In genomic region chr1:227886503-227886961, GRCh38 we compare ENCODE assay signal across 10 cellular contexts.
DNase-seq lines count a peak whose midpoint lies in the region; ATAC-seq, FAIRE-seq and TF ChIP-seq lines count a peak whose summit lies in the region.
"Had no signal": no experiment of that assay in that cellular context is flagged by ENCODE, and none has a peak within 500 bp of the region (broad histone marks: within the 10 kb centered on the region; RNA-seq: fewer than 3 reads in every experiment).

No MANE protein-coding gene starts in this region.

- H3K9me3 Mint-ChIP-seq in GM23338, result no peaks in the 10 kb centered on the region
- no peaks in the 10 kb centered on the region for H3K9me3 Mint-ChIP-seq in stimulated activated effector memory CD8-positive, alpha-beta T cell treated with anti-CD3 and anti-CD28 coated beads, Interleukin-12 subunit alpha, Interleukin-12 subunit beta, amount 100 ng/mL, for 72 hours
- H3K9me3 Mint-ChIP-seq in activated T-helper 2 cell treated with anti-CD3 and anti-CD28 coated beads, Interferon-gamma antibody, Interleukin-2, Interleukin-4, amounts not matched to agents 10 μg/mL and 5 μg/mL and 100 μg/mL, durations not matched to agents 14 hours and 24 hours and 36 hours, result no peaks in the 10 kb centered on the region

- peaks cover 8% of the 10 kb centered on the region for H3K4me1 Mint-ChIP-seq in GM23338
- peaks cover 15% of the 10 kb centered on the region for H3K4me1 Mint-ChIP-seq in stimulated activated effector memory CD8-positive, alpha-beta T cell treated with anti-CD3 and anti-CD28 coated beads, Interleukin-12 subunit alpha, Interleukin-12 subunit beta, amount 100 ng/mL, for 72 hours
- H3K4me1 Mint-ChIP-seq in activated T-helper 2 cell treated with anti-CD3 and anti-CD28 coated beads, Interferon-gamma antibody, Interleukin-2, Interleukin-4, amounts not matched to agents 10 μg/mL and 5 μg/mL and 100 μg/mL, durations not matched to agents 14 hours and 24 hours and 36 hours (ENCODE audit: low read depth), result peaks cover 5% of the 10 kb centered on the region

- H3K4me3 Mint-ChIP-seq in GM23338, result peak overlapping the region; percentile 55; the same call in 2 of the 3 replicates
- H3K4me3 Mint-ChIP-seq in stimulated activated effector memory CD8-positive, alpha-beta T cell treated with anti-CD3 and anti-CD28 coated beads, Interleukin-12 subunit alpha, Interleukin-12 subunit beta, amount 100 ng/mL, for 72 hours, result peak overlapping the region; percentile 47
- no peak overlapping the region for H3K4me3 Mint-ChIP-seq in activated T-helper 2 cell treated with anti-CD3 and anti-CD28 coated beads, Interferon-gamma antibody, Interleukin-2, Interleukin-4, amounts not matched to agents 10 μg/mL and 5 μg/mL and 100 μg/mL, durations not matched to agents 14 hours and 24 hours and 36 hours (ENCODE audit: low read depth)

- no peak overlapping the region for H3K27ac Mint-ChIP-seq in GM23338
- no peak overlapping the region for H3K27ac Mint-ChIP-seq in stimulated activated effector memory CD8-positive, alpha-beta T cell treated with anti-CD3 and anti-CD28 coated beads, Interleukin-12 subunit alpha, Interleukin-12 subunit beta, amount 100 ng/mL, for 72 hours
- H3K27ac Mint-ChIP-seq in activated T-helper 2 cell treated with anti-CD3 and anti-CD28 coated beads, Interferon-gamma antibody, Interleukin-2, Interleukin-4, amounts not matched to agents 10 μg/mL and 5 μg/mL and 100 μg/mL, durations not matched to agents 14 hours and 24 hours and 36 hours, result no peak overlapping the region

- FAIRE-seq in kidney (lab: Jason Lieb, UNC), result no peak
- FAIRE-seq: frontal cortex, RCC 7860 had no signal

- H3K4me2 ChIP-seq in GM23338, result peak overlapping the region; percentile 86

- TF ChIP-seq CTCF in GM23338 (conservative IDR thresholded peaks at IDR 0.05; ENCODE audit: low read depth in 2 of 2) (no peak), adrenal gland (IDR thresholded peaks at IDR 0.05) (no peak), kidney (IDR thresholded peaks at IDR 0.05; ENCODE audit: borderline replicate concordance, extremely low read depth, insufficient read depth) (no peak)

- H3K9me2 ChIP-seq in GM23338 (ENCODE audit: insufficient read depth), result no peaks in the 10 kb centered on the region

- intact Hi-C loops in adrenal gland (cut with DNase I) (no loop called here), kidney (cut with DNase I) (no loop called here)
- intact Hi-C loops in activated T-helper 2 cell treated with anti-CD3 and anti-CD28 coated beads, Interferon-gamma antibody, Interleukin-2, Interleukin-4, amounts not matched to agents 10 μg/mL and 5 μg/mL and 100 μg/mL, durations not matched to agents 14 hours and 24 hours and 36 hours (cut with micrococcal nuclease), result no loop called here

- H3F3A ChIP-seq in GM23338 (replicated peaks; ENCODE audit: low read depth), result no peaks in the 10 kb centered on the region

- H3K79me2 ChIP-seq in GM23338 (replicated peaks; ENCODE audit: insufficient read depth), result no peaks in the 10 kb centered on the region

- H3K27me3 ChIP-seq in GM23338 (ENCODE audit: insufficient read depth), result no peaks in the 10 kb centered on the region
- H3K27me3 ChIP-seq in adrenal gland, result peaks cover 6% of the 10 kb centered on the region

- DNase-seq in GM23338 (ENCODE audit: low spot score) (peak; percentile 32), adrenal gland (peak in 4 of 7 donors; percentile 6 to 38 (median 14)), kidney (peak; percentile 60), left lobe of liver (ENCODE audit: low spot score) (no peak)
- DNase-seq in stimulated activated effector memory CD8-positive, alpha-beta T cell treated with anti-CD3 and anti-CD28 coated beads, Interleukin-12 subunit alpha, Interleukin-12 subunit beta, amount 100 ng/mL, for 72 hours (ENCODE audit: low spot score in 2 of 2), result no peak
- DNase-seq in activated T-helper 2 cell treated with anti-CD3 and anti-CD28 coated beads, Interferon-gamma antibody, Interleukin-2, Interleukin-4, amounts not matched to agents 10 μg/mL and 5 μg/mL and 100 μg/mL, durations not matched to agents 14 hours and 24 hours and 36 hours (ENCODE audit: low spot score), result no peak

- H3K9ac ChIP-seq in kidney (ENCODE audit: low read length in 2 of 2), result no peak overlapping the region

- H3K36me3 ChIP-seq in GM23338 (ENCODE audit: insufficient read depth) (no peaks in the 10 kb centered on the region), adrenal gland (replicated peaks in 1 of 2) (no peaks in the 10 kb centered on the region), kidney (ENCODE audit: control insufficient read depth in 1 of 2, insufficient read depth in 2 of 2, low read length in 2 of 2) (no peaks in the 10 kb centered on the region)
- H3K36me3 ChIP-seq: HAP-1 had no signal

- H3K9me3 ChIP-seq in adrenal gland (replicated peaks in 1 of 3) (no peaks in the 10 kb centered on the region), kidney (ENCODE audit: control insufficient read depth in 1 of 2, low read length in 2 of 2) (no peaks in the 10 kb centered on the region)
- H3K9me3 ChIP-seq: HAP-1 had no signal

- ATAC-seq in GM23338, result peak; percentile 8
- no peak for ATAC-seq in stimulated activated effector memory CD8-positive, alpha-beta T cell treated with anti-CD3 and anti-CD28 coated beads, Interleukin-12 subunit alpha, Interleukin-12 subunit beta, amount 100 ng/mL, for 72 hours
- no peak for ATAC-seq in left lobe of liver
- ATAC-seq in GM21423 (IDR thresholded peaks at IDR 0.05; ENCODE audit: unreplicated experiment), result no peak

- H2AFZ ChIP-seq in GM23338, result peak overlapping the region; percentile 96

- no peak for TF ChIP-seq POLR2A in adrenal gland (IDR thresholded peaks at IDR 0.05)

- peak overlapping the region; percentile 77 for H3K4me3 ChIP-seq in GM23338
- H3K4me3 ChIP-seq in adrenal gland, result peak overlapping the region in 1 of 4 donors; percentile 60
- no peak overlapping the region for H3K4me3 ChIP-seq in kidney (ENCODE audit: low read length in 2 of 2)
- H3K4me3 ChIP-seq: HAP-1 had no signal

- H3K27ac ChIP-seq in GM23338 (ENCODE audit: low read depth) (no peak overlapping the region), adrenal gland (peak overlapping the region in 3 of 5 donors; percentile 63 to 90 (median 64)), kidney (ENCODE audit: low read depth in 2 of 2, low read length in 2 of 2) (no peak overlapping the region)

- WGBS in adrenal gland, 4 donors, result 22 to 47% (median 33%) methylated on average over 4 to 18 of the region's 18 CpGs

- H3K4me1 ChIP-seq in GM23338 (ENCODE audit: insufficient read depth), result peaks cover 6% of the 10 kb centered on the region; the same call in 1 of the 2 replicates
- peaks cover 0 to 8% of the 10 kb centered on the region in 2 donors for H3K4me1 ChIP-seq in adrenal gland (replicated peaks in 1 of 2)
- H3K4me1 ChIP-seq in kidney (ENCODE audit: control insufficient read depth in 1 of 2, insufficient read depth in 1 of 2, low read depth in 1 of 2, low read length in 2 of 2), result peaks cover 0 to 2% of the 10 kb centered on the region in 2 donors
- H3K4me1 ChIP-seq: HAP-1 had no signal

- peaks cover 2% of the 10 kb centered on the region; the same call in 1 of the 3 replicates for H3K36me3 Mint-ChIP-seq in GM23338 (ENCODE audit: low read depth)
- H3K36me3 Mint-ChIP-seq in stimulated activated effector memory CD8-positive, alpha-beta T cell treated with anti-CD3 and anti-CD28 coated beads, Interleukin-12 subunit alpha, Interleukin-12 subunit beta, amount 100 ng/mL, for 72 hours, result no peaks in the 10 kb centered on the region
- H3K36me3 Mint-ChIP-seq in activated T-helper 2 cell treated with anti-CD3 and anti-CD28 coated beads, Interferon-gamma antibody, Interleukin-2, Interleukin-4, amounts not matched to agents 10 μg/mL and 5 μg/mL and 100 μg/mL, durations not matched to agents 14 hours and 24 hours and 36 hours (ENCODE audit: low read depth), result no peaks in the 10 kb centered on the region

- no peaks in the 10 kb centered on the region for H4K20me1 ChIP-seq in GM23338 (replicated peaks; ENCODE audit: insufficient read depth)

- H3K27me3 Mint-ChIP-seq in GM23338 (ENCODE audit: insufficient read depth, low read depth, poor library complexity), result peaks cover 10% of the 10 kb centered on the region
- peaks cover 1% of the 10 kb centered on the region for H3K27me3 Mint-ChIP-seq in activated T-helper 2 cell treated with anti-CD3 and anti-CD28 coated beads, Interferon-gamma antibody, Interleukin-2, Interleukin-4, amounts not matched to agents 10 μg/mL and 5 μg/mL and 100 μg/mL, durations not matched to agents 14 hours and 24 hours and 36 hours (ENCODE audit: low read depth)

TF ChIP-seq in GM23338, 12 proteins besides CTCF, POLR2A, EP300 and RAD21 (continues in another document):
- no peak for TF ChIP-seq REST (IDR thresholded peaks at IDR 0.05; ENCODE audit: unreplicated experiment)

Comparison
In these comparisons a context has a peak if more than half of its experiments do, and no peak if none do; other contexts are left out.
1. DNase-seq: peak in GM23338 (single experiment), adrenal gland (4 of 7) and kidney (single experiment); none in stimulated activated effector memory CD8-positive, alpha-beta T cell treated with anti-CD3 and anti-CD28 coated beads, Interleukin-12 subunit alpha, Interleukin-12 subunit beta, amount 100 ng/mL, for 72 hours (0 of 2), activated T-helper 2 cell treated with anti-CD3 and anti-CD28 coated beads, Interferon-gamma antibody, Interleukin-2, Interleukin-4, amounts not matched to agents 10 μg/mL and 5 μg/mL and 100 μg/mL, durations not matched to agents 14 hours and 24 hours and 36 hours (single experiment) and left lobe of liver (single experiment).
2. H3K27ac ChIP-seq: peak in adrenal gland (3 of 5); none in GM23338 (single experiment) and kidney (0 of 2).